29 cellular contexts compared by ENCODE assay signal in the genomic region with DNA sequence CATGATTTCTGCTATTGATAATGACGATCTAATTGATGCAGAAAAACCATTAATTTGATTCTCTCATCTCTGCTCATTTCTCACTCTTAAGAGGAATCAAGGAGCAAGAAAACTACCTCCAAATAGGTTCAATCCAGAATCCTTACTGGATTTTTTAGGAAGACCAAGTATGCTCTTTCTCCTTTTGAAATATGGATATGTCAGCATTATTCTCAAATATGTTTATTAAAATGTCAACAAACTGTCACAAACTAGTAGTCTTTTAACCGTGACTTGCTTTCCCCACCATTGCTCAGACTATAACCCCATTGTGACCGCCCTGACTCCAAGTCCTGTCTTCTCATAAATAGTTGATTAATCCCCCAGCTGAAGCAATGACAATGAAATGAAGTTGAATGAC. TPM values are rescaled to one million over a fixed set of nuclear protein-coding genes. Genes with fewer than 3 reads are reported as not detected.
"Had no signal": no experiment of that assay in that cellular context is flagged by ENCODE, and none has a peak within 500 bp of the region (broad histone marks: within the 10 kb centered on the region; RNA-seq: fewer than 3 reads in every experiment).

No MANE protein-coding gene starts in this region.

- ATAC-seq: effector memory CD8-positive, alpha-beta T cell; gastrocnemius medialis; left ventricle myocardium superior; lower lobe of right lung; mucosa of descending colon; natural killer cell treated with Interleukin-12 subunit alpha and Interleukin-12 subunit beta and Interleukin-15 and Interleukin-18, amount 100 ng/mL, for 72 hours; psoas muscle; right cardiac atrium; stimulated activated memory B cell treated with anti-CD40 and anti-IgM and Interleukin-4, amounts not matched to agents 10 μg/mL and 1 μg/mL and 100 μg/mL, for 72 hours; stimulated activated naive CD8-positive, alpha-beta T cell treated with anti-CD3 and anti-CD28 coated beads, Interleukin-15, Interleukin-2, amounts not matched to agents 100 U/mL and 50 U/mL, for 24 hours had no signal

- FAIRE-seq: endometrium, keratinocyte, urothelium cell line had no signal

- H3K27ac Mint-ChIP-seq: effector memory CD8-positive, alpha-beta T cell; memory B cell; naive B cell; natural killer cell treated with Interleukin-12 subunit alpha and Interleukin-12 subunit beta and Interleukin-15 and Interleukin-18, amount 100 ng/mL, for 72 hours; stimulated activated memory B cell treated with anti-CD40 and anti-IgM and Interleukin-4, amounts not matched to agents 10 μg/mL and 1 μg/mL and 100 μg/mL, for 72 hours had no signal

- H3K27ac ChIP-seq: gastrocnemius medialis, lower lobe of right lung, psoas muscle, skin epidermis, spleen, testis, tibial artery, upper lobe of left lung had no signal

- H3K36me3 ChIP-seq: gastrocnemius medialis, lower lobe of right lung, spleen, tibial artery, upper lobe of left lung had no signal

- H3K4me3 ChIP-seq: gastrocnemius medialis, lower lobe of right lung, mucosa of descending colon, psoas muscle, skin epidermis, spleen, testis, tibial artery, upper lobe of left lung had no signal

- H3K36me3 Mint-ChIP-seq: memory B cell; naive B cell; natural killer cell treated with Interleukin-12 subunit alpha and Interleukin-12 subunit beta and Interleukin-15 and Interleukin-18, amount 100 ng/mL, for 72 hours; stimulated activated memory B cell treated with anti-CD40 and anti-IgM and Interleukin-4, amounts not matched to agents 10 μg/mL and 1 μg/mL and 100 μg/mL, for 72 hours had no signal

- DNase-seq: cortex of kidney; effector memory CD8-positive, alpha-beta T cell; foreskin fibroblast; gastrocnemius medialis; head of caudate nucleus; left ventricle myocardium superior; lower lobe of right lung; mucosa of descending colon; naive B cell; nucleus accumbens; psoas muscle; right cardiac atrium; spleen; stimulated activated CD4-positive, alpha-beta T cell treated with anti-CD3 and anti-CD28 coated beads, Interleukin-4, amount 100 ng/mL, for 4 hours; stimulated activated naive CD8-positive, alpha-beta T cell treated with anti-CD3 and anti-CD28 coated beads, Interleukin-15, Interleukin-2, amounts not matched to agents 100 U/mL and 50 U/mL, for 24 hours; substantia nigra; testis; tibial artery; upper lobe of left lung had no signal

- H3K4me1 ChIP-seq: testis had no signal

- H3K27me3 ChIP-seq: gastrocnemius medialis, testis, tibial artery, upper lobe of left lung had no signal

- H3K9me3 Mint-ChIP-seq: effector memory CD8-positive, alpha-beta T cell; memory B cell; naive B cell; natural killer cell treated with Interleukin-12 subunit alpha and Interleukin-12 subunit beta and Interleukin-15 and Interleukin-18, amount 100 ng/mL, for 72 hours; stimulated activated memory B cell treated with anti-CD40 and anti-IgM and Interleukin-4, amounts not matched to agents 10 μg/mL and 1 μg/mL and 100 μg/mL, for 72 hours had no signal

- H3K9me3 ChIP-seq: gastrocnemius medialis, lower lobe of right lung, mucosa of descending colon, psoas muscle, spleen, testis, tibial artery, upper lobe of left lung had no signal

- H3K4me3 Mint-ChIP-seq: memory B cell; natural killer cell treated with Interleukin-12 subunit alpha and Interleukin-12 subunit beta and Interleukin-15 and Interleukin-18, amount 100 ng/mL, for 72 hours; stimulated activated memory B cell treated with anti-CD40 and anti-IgM and Interleukin-4, amounts not matched to agents 10 μg/mL and 1 μg/mL and 100 μg/mL, for 72 hours had no signal

RNA-seq across cellular contexts. Expression of gene ATOH7, which starts 1.1 kb away (rescaled TPM):
- total RNA-seq: dermis microvascular lymphatic vessel endothelial cell; gastrocnemius medialis; glomerular endothelial cell; left ventricle myocardium superior; lower lobe of right lung; natural killer cell treated with Interleukin-12 subunit alpha and Interleukin-12 subunit beta and Interleukin-15 and Interleukin-18, amount 100 ng/mL, for 72 hours; osteocyte; psoas muscle; right cardiac atrium; spleen; upper lobe of left lung had no signal
- polyA plus RNA-seq: keratinocyte had no signal
